ENCODE assay signal across 15 cellular contexts in the genomic region with DNA sequence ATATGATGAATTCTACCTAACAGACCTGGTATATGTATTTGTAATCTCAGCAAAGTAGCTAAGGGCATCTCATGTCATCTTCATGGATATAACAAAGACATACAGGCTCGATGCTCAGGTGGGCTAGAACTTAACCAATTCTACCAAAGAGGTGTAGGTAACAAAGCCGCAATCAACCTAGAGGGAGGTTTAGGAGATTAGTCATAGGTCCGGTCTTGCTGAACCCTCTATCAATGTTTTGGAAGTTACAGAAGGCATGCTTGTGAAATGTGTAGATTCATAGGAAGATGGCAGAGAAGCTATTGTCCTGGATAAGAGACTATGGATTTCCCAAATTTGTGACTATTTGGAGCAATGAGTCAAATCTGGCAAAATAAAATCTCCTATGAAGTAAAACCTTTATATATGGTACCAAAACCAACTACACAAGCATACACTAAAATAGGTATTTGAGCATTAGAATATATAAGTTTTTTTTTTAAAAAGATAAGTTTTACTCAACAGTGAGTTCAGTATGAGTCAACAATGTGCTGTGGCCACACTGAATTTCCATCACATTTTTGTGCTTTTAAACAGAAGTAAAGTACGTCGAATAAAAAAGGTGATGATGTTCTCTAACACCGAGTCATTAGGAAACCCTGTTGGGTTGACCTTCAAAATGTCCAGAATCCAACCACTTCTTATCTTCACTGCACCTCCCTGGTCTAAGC. TPM values are rescaled to one million over a fixed set of nuclear protein-coding genes. Genes with fewer than 3 reads are reported as not detected.
DNase-seq lines count a peak whose midpoint lies in the region; ATAC-seq and TF ChIP-seq lines count a peak whose summit lies in the region.
"Had no signal": no experiment of that assay in that cellular context is flagged by ENCODE, and none has a peak within 500 bp of the region (broad histone marks: within the 10 kb centered on the region; RNA-seq: fewer than 3 reads in every experiment).

No MANE protein-coding gene starts in this region.

- no peaks in the 10 kb centered on the region for H3K27me3 Mint-ChIP-seq in activated T-cell treated with anti-CD3 and anti-CD28 coated beads, Interleukin-2, amount 50 U/mL, for 4 hours (ENCODE audit: low read depth)
- no peaks in the 10 kb centered on the region for H3K27me3 Mint-ChIP-seq in type B pancreatic cell
- H3K27me3 Mint-ChIP-seq in nephron progenitor cell (ENCODE audit: low read depth, poor library complexity), result no peaks in the 10 kb centered on the region

- H3K4me3 ChIP-seq in fibroblast of mammary gland (ENCODE audit: control insufficient read depth, low read depth, low read length), result no peak overlapping the region
- H3K4me3 ChIP-seq: ovary, upper lobe of right lung had no signal

- no peak for DNase-seq in activated T-cell treated with anti-CD3 and anti-CD28 coated beads, Interleukin-2, amount 50 U/mL, for 4 hours
- no peak for DNase-seq in activated T-cell treated with anti-CD3 and anti-CD28 coated beads for 4 hours
- DNase-seq in fibroblast of mammary gland (ENCODE audit: low read depth), result peak; percentile 68
- DNase-seq in type B pancreatic cell (ENCODE audit: extremely low spot score, unreplicated experiment), result no peak
- no peak for DNase-seq in stimulated activated CD4-positive, alpha-beta T cell treated with anti-CD3 and anti-CD28 coated beads, Interleukin-2, amount 100 ng/mL, for 24 hours
- DNase-seq in nephron progenitor cell, result no peak
- DNase-seq: NCI-H1436, NCI-H526 treated with DMSO at 0.1 percent for 48 hours, ovary, RPMI8226, T1000, upper lobe of right lung had no signal

- H3K4me1 Mint-ChIP-seq in activated T-cell treated with anti-CD3 and anti-CD28 coated beads, Interleukin-2, amount 50 U/mL, for 4 hours (ENCODE audit: low read depth), result peaks cover 14% of the 10 kb centered on the region
- peaks cover 10% of the 10 kb centered on the region for H3K4me1 Mint-ChIP-seq in type B pancreatic cell (ENCODE audit: unreplicated experiment)
- H3K4me1 Mint-ChIP-seq in nephron progenitor cell, result peaks cover 12% of the 10 kb centered on the region

- peak; percentile 46 to 73 for ATAC-seq in activated T-cell treated with anti-CD3 and anti-CD28 coated beads, Interleukin-2, amount 50 U/mL, for 4 hours
- ATAC-seq in GM18858 (IDR thresholded peaks at IDR 0.05; ENCODE audit: unreplicated experiment), result no peak
- ATAC-seq: upper lobe of right lung had no signal

- H3K36me3 Mint-ChIP-seq in activated T-cell treated with anti-CD3 and anti-CD28 coated beads, Interleukin-2, amount 50 U/mL, for 4 hours (ENCODE audit: insufficient read depth), result peaks cover 28% of the 10 kb centered on the region
- H3K36me3 Mint-ChIP-seq in type B pancreatic cell (peaks cover 17% of the 10 kb centered on the region), nephron progenitor cell (ENCODE audit: low read depth) (peaks cover 3% of the 10 kb centered on the region)

- no peak overlapping the region for H3K4me3 Mint-ChIP-seq in activated T-cell treated with anti-CD3 and anti-CD28 coated beads, Interleukin-2, amount 50 U/mL, for 4 hours
- H3K4me3 Mint-ChIP-seq in type B pancreatic cell, result no peak overlapping the region
- no peak overlapping the region for H3K4me3 Mint-ChIP-seq in nephron progenitor cell

- H3K27ac Mint-ChIP-seq in type B pancreatic cell, result peak overlapping the region; percentile 83
- H3K27ac Mint-ChIP-seq in nephron progenitor cell, result no peak overlapping the region

- H3K9me3 Mint-ChIP-seq in activated T-cell treated with anti-CD3 and anti-CD28 coated beads, Interleukin-2, amount 50 U/mL, for 4 hours, result no peaks in the 10 kb centered on the region
- no peaks in the 10 kb centered on the region for H3K9me3 Mint-ChIP-seq in type B pancreatic cell
- H3K9me3 Mint-ChIP-seq in nephron progenitor cell, result no peaks in the 10 kb centered on the region

- H3K27ac ChIP-seq in VCaP, result peak overlapping the region; percentile 68
- H3K27ac ChIP-seq: ovary, upper lobe of right lung had no signal

- no peak for TF ChIP-seq CTCF in VCaP (conservative IDR thresholded peaks at IDR 0.05)
- TF ChIP-seq CTCF in fibroblast of mammary gland (conservative IDR thresholded peaks at IDR 0.05; ENCODE audit: control insufficient read depth, insufficient read depth, low read depth, low read length), result no peak
- no peak for TF ChIP-seq CTCF in type B pancreatic cell (conservative IDR thresholded peaks at IDR 0.05)
- TF ChIP-seq CTCF in nephron progenitor cell (IDR thresholded peaks at IDR 0.05), result no peak

RNA-seq across cellular contexts. Expression of a gene that starts 42.7 kb away (rescaled TPM):
- total RNA-seq in activated T-cell treated with anti-CD3 and anti-CD28 coated beads, Interleukin-2, amount 50 U/mL, for 4 hours, result under 1 TPM in 2 of 3 donors, not detected in 1; 0.13 to 0.43 TPM
- total RNA-seq in type B pancreatic cell (ENCODE audit: low replicate concordance), result 0.07 TPM in 1 of 2 replicates, not detected in the other
- total RNA-seq: mesenteric fat pad, ovary had no signal

RNA-seq across cellular contexts. Expression of a gene that starts 48.8 kb away (rescaled TPM):
- total RNA-seq in activated T-cell treated with anti-CD3 and anti-CD28 coated beads, Interleukin-2, amount 50 U/mL, for 4 hours, result 10 to 100 TPM; 25.3 to 31.9 (median 29.6) TPM
- 29.4 and 39.0 TPM in 2 replicates for total RNA-seq in type B pancreatic cell (ENCODE audit: low replicate concordance)
